ENCODE assay signal across 8 cellular contexts in the genomic region with DNA sequence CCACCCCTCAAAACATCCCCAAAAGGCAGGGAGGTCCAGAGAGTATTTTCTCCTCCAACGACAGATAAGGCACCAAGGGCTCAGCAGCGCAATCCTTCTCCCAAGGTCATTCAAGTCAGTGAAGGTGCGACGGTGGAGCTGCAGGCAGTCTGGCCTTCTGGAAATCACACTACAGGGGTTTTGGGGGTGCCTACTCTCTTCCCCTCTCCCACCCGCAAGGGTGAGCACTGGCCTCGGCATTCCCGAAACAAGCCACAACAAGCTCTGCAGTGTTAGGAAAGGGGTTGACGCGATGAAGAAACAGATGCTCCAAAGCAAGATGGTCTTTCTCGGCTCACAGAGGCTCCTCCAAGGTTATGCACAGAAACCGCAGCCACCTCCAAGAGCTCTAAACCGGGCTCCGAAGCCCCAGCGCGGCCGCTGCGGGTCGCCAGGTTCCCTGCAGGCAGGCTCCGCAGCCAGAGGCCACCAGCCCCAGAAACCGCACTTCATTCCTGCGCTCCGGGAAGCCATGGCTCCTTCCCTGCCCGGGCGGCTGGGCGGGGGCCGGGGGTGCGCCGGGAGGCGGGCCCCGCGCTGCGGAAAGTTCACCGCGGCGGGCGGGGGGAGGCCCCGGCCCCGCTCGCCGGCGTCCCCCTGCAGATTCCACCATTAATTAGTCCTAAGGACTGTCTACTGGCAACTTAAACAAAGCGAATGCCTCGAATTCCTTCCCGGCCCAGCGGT. TPM values are rescaled to one million over a fixed set of nuclear protein-coding genes. Genes with fewer than 3 reads are reported as not detected.
DNase-seq lines count a peak whose midpoint lies in the region; ATAC-seq and TF ChIP-seq lines count a peak whose summit lies in the region.

No MANE protein-coding gene starts in this region.

- intact Hi-C loops in head of caudate nucleus (cut with DNase I), result no loop called here

- H3K4me3 Mint-ChIP-seq in activated naive CD8-positive, alpha-beta T cell treated with anti-CD3 and anti-CD28 coated beads for 36 hours, result peak overlapping the region; percentile 99

- ATAC-seq in GM18907 (IDR thresholded peaks at IDR 0.05; ENCODE audit: unreplicated experiment) (no peak), HG03442 (IDR thresholded peaks at IDR 0.05; ENCODE audit: unreplicated experiment) (no peak)

- CTCF ChIA-PET in RWPE1 (lab: Yijun Ruan, JAX), result interaction anchor here (0.6 to 1.5 kb wide), 2 partner anchors 18 to 130 kb away, joined by 3 to 6 read pairs; no protein-coding TSS in a partner anchor

- peak overlapping the region; percentile 53 for H2AFZ ChIP-seq in osteoblast (ENCODE audit: low read length)

- H3K27me3 Mint-ChIP-seq in activated naive CD8-positive, alpha-beta T cell treated with anti-CD3 and anti-CD28 coated beads for 36 hours, result no peaks in the 10 kb centered on the region

- peak overlapping the region; percentile 95 for H3K4me3 ChIP-seq in osteoblast (ENCODE audit: insufficient read depth, low read length)

- H3K9me3 Mint-ChIP-seq in activated naive CD8-positive, alpha-beta T cell treated with anti-CD3 and anti-CD28 coated beads for 36 hours, result no peaks in the 10 kb centered on the region

- TF ChIP-seq CTCF in GM20000 (IDR thresholded peaks at IDR 0.05; ENCODE audit: extremely low read depth, missing control alignments) (no peak), RWPE1 (conservative IDR thresholded peaks at IDR 0.05; ENCODE audit: low read depth) (no peak), osteoblast (IDR thresholded peaks at IDR 0.05; ENCODE audit: extremely low read depth, low read depth, low read length) (no peak)

- peaks cover 33% of the 10 kb centered on the region for H3K4me1 Mint-ChIP-seq in activated naive CD8-positive, alpha-beta T cell treated with anti-CD3 and anti-CD28 coated beads for 36 hours

- H3K27ac ChIP-seq in RWPE1 (peak overlapping the region; percentile 95), osteoblast (ENCODE audit: low read depth, low read length) (peak overlapping the region; percentile 85)

- H3K79me2 ChIP-seq in osteoblast (ENCODE audit: insufficient read depth, low read length), result peaks cover 60% of the 10 kb centered on the region

- H3K36me3 Mint-ChIP-seq in activated naive CD8-positive, alpha-beta T cell treated with anti-CD3 and anti-CD28 coated beads for 36 hours, result peaks cover 2% of the 10 kb centered on the region

- H3K27me3 ChIP-seq in osteoblast (ENCODE audit: insufficient read depth, low read length), result no peaks in the 10 kb centered on the region

- POLR2A ChIA-PET in RWPE1 (lab: Yijun Ruan, JAX; ENCODE audit: low non-redundant PET), result interaction anchor here (0.6 to 1.2 kb wide), 4 partner anchors 10 to 138 kb away, joined by 3 read pairs; no protein-coding TSS in a partner anchor

- H3K9me3 ChIP-seq in osteoblast (ENCODE audit: low read depth, low read length), result no peaks in the 10 kb centered on the region

- peak overlapping the region; percentile 97 for H3K4me2 ChIP-seq in osteoblast (ENCODE audit: insufficient read depth, low read length)

- H3K4me1 ChIP-seq in osteoblast (ENCODE audit: insufficient read depth, low read length), result peaks cover 35% of the 10 kb centered on the region

- peak overlapping the region; percentile 29 for H3K27ac Mint-ChIP-seq in activated naive CD8-positive, alpha-beta T cell treated with anti-CD3 and anti-CD28 coated beads for 36 hours

- DNase-seq in AG08396 (ENCODE audit: low spot score), result peak; percentile 86
- DNase-seq in GM20000 (ENCODE audit: low spot score), result peak; percentile 70
- peak; percentile 84 for DNase-seq in RWPE1 (ENCODE audit: low spot score)
- peak; percentile 50 for DNase-seq in activated naive CD8-positive, alpha-beta T cell treated with anti-CD3 and anti-CD28 coated beads for 36 hours
- DNase-seq in head of caudate nucleus, result peak in 38 of 42 donors; percentile 34 to 78 (median 62)
- DNase-seq in osteoblast (ENCODE audit: insufficient read length, low spot score, missing footprints), result peak; percentile 94

- peaks cover 43% of the 10 kb centered on the region for H4K20me1 ChIP-seq in osteoblast (ENCODE audit: insufficient read depth, low read length)

- H3K36me3 ChIP-seq in osteoblast (ENCODE audit: insufficient read depth, low read length), result no peaks in the 10 kb centered on the region

RNA-seq across cellular contexts. Expression of gene LUZP1, which starts 1.1 kb away (rescaled TPM):
- 10 to 100 TPM; 18.4 to 20.1 TPM for total RNA-seq in activated naive CD8-positive, alpha-beta T cell treated with anti-CD3 and anti-CD28 coated beads for 36 hours
- 29.5 and 30.0 TPM in 2 replicates for total RNA-seq in osteoblast

RNA-seq across cellular contexts. Expression of gene HTR1D, which starts 49.8 kb away (rescaled TPM):
- total RNA-seq in activated naive CD8-positive, alpha-beta T cell treated with anti-CD3 and anti-CD28 coated beads for 36 hours, result not detected
- under 0.01 TPM in 1 of 2 replicates, not detected in the other for total RNA-seq in osteoblast
